ENCODE assay signal across 8 cellular contexts in the genomic region with DNA sequence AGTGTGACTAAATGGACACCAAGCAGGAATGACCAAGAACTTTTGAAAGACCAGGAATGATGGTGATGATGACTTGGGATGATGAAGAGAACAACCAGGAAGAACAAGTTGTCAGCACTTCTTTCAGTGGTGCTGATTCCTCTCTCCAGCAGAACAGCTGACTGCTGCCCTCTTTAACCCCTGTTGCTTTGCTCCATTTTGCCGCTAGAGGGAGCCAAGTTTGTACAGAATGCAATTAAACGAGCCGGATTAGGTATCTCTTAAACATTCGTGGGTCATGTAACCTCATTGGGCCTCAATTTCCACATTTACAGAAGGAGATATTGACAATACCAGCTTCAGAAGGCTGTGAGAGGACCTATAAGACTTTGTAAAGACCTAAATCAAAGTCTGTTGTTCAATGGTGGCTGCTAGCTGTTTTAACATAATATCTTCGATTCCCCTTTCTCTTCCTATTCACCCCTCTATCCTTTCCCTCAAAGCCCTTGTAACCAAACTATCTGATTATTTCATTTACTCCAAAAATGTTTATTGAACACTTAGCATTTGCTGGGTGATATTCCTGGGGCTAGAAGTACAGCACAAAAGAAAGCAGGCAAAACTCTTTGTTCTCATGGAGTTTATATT. TPM values are rescaled to one million over a fixed set of nuclear protein-coding genes. Genes with fewer than 3 reads are reported as not detected.
DNase-seq lines count a peak whose midpoint lies in the region; FAIRE-seq and TF ChIP-seq lines count a peak whose summit lies in the region.

No MANE protein-coding gene starts in this region.

- H3K27me3 ChIP-seq in ascending aorta: no peaks in the 10 kb centered on the region

- intact Hi-C loops in ascending aorta (cut with DNase I): no loop called here
- intact Hi-C loops in posterior vena cava (cut with DNase I): no loop called here

- DNase-seq in GM10266 (ENCODE audit: extremely low spot score): peak; percentile 48
- DNase-seq in H54 (ENCODE audit: insufficient read length, low spot score): peak; percentile 31
- peak; percentile 55 for DNase-seq in M059J (ENCODE audit: low read depth)
- DNase-seq in SW480 (ENCODE audit: low spot score): peak; percentile 56
- DNase-seq in ascending aorta (ENCODE audit: low spot score in 2 of 2): no peak
- peak in 33 of 51 donors; percentile 1 to 76 (median 20) for DNase-seq in hypothalamus (lab: John Stamatoyannopoulos, UW)
- DNase-seq in stimulated activated CD4-positive, alpha-beta T cell treated with anti-CD3 and anti-CD28 coated beads, Interleukin-15, amount 100 ng/mL, for 1 hour (ENCODE audit: low read depth in 1 of 2, low spot score in 1 of 2): peak; percentile 28 to 33
- no peak for DNase-seq in posterior vena cava (ENCODE audit: low spot score)

- no peak overlapping the region for H3K4me3 ChIP-seq in ascending aorta

- no peaks in the 10 kb centered on the region for H3K9me3 ChIP-seq in ascending aorta

- no peaks in the 10 kb centered on the region for H3K4me1 ChIP-seq in ascending aorta

- H3K36me3 ChIP-seq in ascending aorta: no peaks in the 10 kb centered on the region

- TF ChIP-seq POLR2A in H54 (IDR thresholded peaks at IDR 0.05; ENCODE audit: low read depth, low read length): no peak

- FAIRE-seq in H54 (lab: Jason Lieb, UNC): peak; percentile 96

- no peak overlapping the region for H3K27ac ChIP-seq in ascending aorta

- TF ChIP-seq CTCF in GM10266 (IDR thresholded peaks at IDR 0.05; ENCODE audit: control insufficient read depth, insufficient read depth, low read depth, missing control alignments) (peak; percentile 92), ascending aorta (IDR thresholded peaks at IDR 0.05) (peak in 2 of 3 experiments; percentile 49 to 60)

RNA-seq across cellular contexts. Expression of gene OR4S1, which starts 1.9 kb away (rescaled TPM):
- total RNA-seq in M059J (2014; rRNA removed; shearing (Covaris generic)): not detected in 2 replicates
- total RNA-seq in ascending aorta: not detected
- total RNA-seq in posterior vena cava: not detected

RNA-seq across cellular contexts. Expression of gene OR4C3, which starts 16.8 kb away (rescaled TPM):
- not detected in 2 replicates for total RNA-seq in M059J (2014; rRNA removed; shearing (Covaris generic))
- total RNA-seq in ascending aorta: not detected
- total RNA-seq in posterior vena cava: not detected

RNA-seq across cellular contexts. Expression of gene OR4X1, which starts 44.2 kb away (rescaled TPM):
- not detected in 2 replicates for total RNA-seq in M059J (2014; rRNA removed; shearing (Covaris generic))
- not detected for total RNA-seq in ascending aorta
- not detected for total RNA-seq in posterior vena cava

RNA-seq across cellular contexts. Expression of gene OR4C5, which starts 58.4 kb away (rescaled TPM):
- not detected in 2 replicates for total RNA-seq in M059J (2014; rRNA removed; shearing (Covaris generic))
- total RNA-seq in ascending aorta: not detected
- not detected for total RNA-seq in posterior vena cava

Comparison
In these comparisons a context has a peak if more than half of its experiments do, and no peak if none do; other contexts are left out.
1. DNase-seq: peak in GM10266 (single experiment), H54 (single experiment), M059J (single experiment), SW480 (single experiment), hypothalamus (33 of 51) and stimulated activated CD4-positive, alpha-beta T cell treated with anti-CD3 and anti-CD28 coated beads, Interleukin-15, amount 100 ng/mL, for 1 hour (2 of 2); none in ascending aorta (0 of 2) and posterior vena cava (single experiment).